Comparison of ENCODE assay signal across 31 cellular contexts in the genomic region with DNA sequence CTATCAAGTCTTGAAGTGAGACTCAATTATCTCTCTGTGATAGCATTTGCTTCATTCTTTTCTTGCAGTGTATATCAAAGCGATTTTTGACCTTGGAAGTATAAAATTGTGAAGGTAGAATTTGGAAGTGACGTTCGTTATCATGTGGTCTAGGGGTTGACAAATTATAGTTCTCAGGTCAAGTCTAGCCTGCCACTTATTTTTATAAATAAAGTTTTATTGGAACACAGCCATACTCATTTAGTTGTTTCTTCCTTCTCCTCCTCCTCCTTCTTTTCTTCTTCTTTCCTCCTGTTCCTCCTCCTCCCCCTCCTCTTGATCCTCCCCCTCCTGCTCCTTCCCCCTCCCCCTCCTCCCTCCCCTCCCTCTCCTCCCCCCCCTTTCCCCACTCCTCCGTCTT. TPM values are rescaled to one million over a fixed set of nuclear protein-coding genes. Genes with fewer than 3 reads are reported as not detected.
"Had no signal": no experiment of that assay in that cellular context is flagged by ENCODE, and none has a peak within 500 bp of the region (broad histone marks: within the 10 kb centered on the region; RNA-seq: fewer than 3 reads in every experiment).

No MANE protein-coding gene starts in this region.

- H3K27ac Mint-ChIP-seq: naive thymus-derived CD4-positive, alpha-beta T cell; natural killer cell; nephron; stimulated activated memory B cell treated with anti-CD40 and anti-IgM and Interleukin-4, amounts not matched to agents 10 μg/mL and 1 μg/mL and 100 μg/mL, for 72 hours had no signal

- H3K4me1 Mint-ChIP-seq: stimulated activated naive CD8-positive, alpha-beta T cell treated with anti-CD3 and anti-CD28 coated beads, Interleukin-15, amount 100 ng/mL, for 72 hours had no signal

- H3K27me3 ChIP-seq: neutrophil, pancreas, spleen, suprapubic skin, testis, tibial artery, transverse colon, upper lobe of right lung, uterus had no signal

- H3K4me1 ChIP-seq: testis, transverse colon, upper lobe of right lung had no signal

- DNase-seq: naive thymus-derived CD4-positive, alpha-beta T cell; natural killer cell; nucleus accumbens; pancreas; psoas muscle; right cardiac atrium; spleen; stimulated activated CD4-positive, alpha-beta T cell treated with anti-CD3 and anti-CD28 coated beads, Interleukin-12 subunit alpha, Interleukin-12 subunit beta, amount 100 ng/mL, for 4 hours; stimulated activated CD4-positive, alpha-beta T cell treated with anti-CD3 and anti-CD28 coated beads, Interleukin-1b, Interleukin-23, amount 100 ng/mL, for 48 hours; stimulated activated CD4-positive, alpha-beta T cell treated with anti-CD3 and anti-CD28 coated beads, Interleukin-4, amount 100 ng/mL, for 1 hour; stimulated activated CD4-positive, alpha-beta T cell treated with anti-CD3 and anti-CD28 coated beads, Interleukin-4, amount 100 ng/mL, for 4 hours; stimulated activated CD8-positive, alpha-beta memory T cell treated with anti-CD3 and anti-CD28 coated beads, Interleukin-4, amount 100 ng/mL, for 48 hours; stimulated activated naive CD4-positive, alpha-beta T cell; stimulated activated naive CD8-positive, alpha-beta T cell treated with anti-CD3 and anti-CD28 coated beads, Interleukin-15, amount 100 ng/mL, for 72 hours; stimulated activated naive CD8-positive, alpha-beta T cell treated with anti-CD3 and anti-CD28 coated beads, Interleukin-15, Interleukin-2, amounts not matched to agents 100 U/mL and 50 U/mL, for 24 hours; substantia nigra; testis; tibial artery; transverse colon; upper lobe of right lung; uterus had no signal

- H3K27ac ChIP-seq: neutrophil, pancreas, psoas muscle, skin epidermis, spleen, suprapubic skin, testis, tibial artery, transverse colon, upper lobe of right lung, uterus had no signal

- ATAC-seq: naive thymus-derived CD4-positive, alpha-beta T cell; natural killer cell; pancreas; psoas muscle; right cardiac atrium; sciatic nerve; stimulated activated memory B cell treated with anti-CD40 and anti-IgM and Interleukin-4, amounts not matched to agents 10 μg/mL and 1 μg/mL and 100 μg/mL, for 72 hours; stimulated activated naive CD8-positive, alpha-beta T cell treated with anti-CD3 and anti-CD28 coated beads, Interleukin-15, amount 100 ng/mL, for 72 hours; stimulated activated naive CD8-positive, alpha-beta T cell treated with anti-CD3 and anti-CD28 coated beads, Interleukin-15, Interleukin-2, amounts not matched to agents 100 U/mL and 50 U/mL, for 24 hours; upper lobe of right lung had no signal

- H3K4me2 ChIP-seq: smooth muscle cell had no signal

- H3K9me3 ChIP-seq: neutrophil, pancreas, psoas muscle, spleen, suprapubic skin, testis, tibial artery, transverse colon, upper lobe of right lung, uterus had no signal

- H3K36me3 Mint-ChIP-seq: naive thymus-derived CD4-positive, alpha-beta T cell; natural killer cell had no signal

- H3K9me3 Mint-ChIP-seq: naive thymus-derived CD4-positive, alpha-beta T cell; natural killer cell; nephron; neural crest cell; stimulated activated naive CD8-positive, alpha-beta T cell treated with anti-CD3 and anti-CD28 coated beads, Interleukin-15, amount 100 ng/mL, for 72 hours had no signal

- H3K27me3 Mint-ChIP-seq: stimulated activated memory B cell treated with anti-CD40 and anti-IgM and Interleukin-4, amounts not matched to agents 10 μg/mL and 1 μg/mL and 100 μg/mL, for 72 hours; type B pancreatic cell had no signal

- H3K36me3 ChIP-seq: neutrophil, pancreas, tibial artery, transverse colon, upper lobe of right lung, uterus had no signal

- H3K4me3 Mint-ChIP-seq: naive thymus-derived CD4-positive, alpha-beta T cell; natural killer cell; nephron; neural crest cell; stimulated activated memory B cell treated with anti-CD40 and anti-IgM and Interleukin-4, amounts not matched to agents 10 μg/mL and 1 μg/mL and 100 μg/mL, for 72 hours; stimulated activated naive CD8-positive, alpha-beta T cell treated with anti-CD3 and anti-CD28 coated beads, Interleukin-15, amount 100 ng/mL, for 72 hours had no signal

- H3K4me3 ChIP-seq: pancreas, psoas muscle, skin epidermis, smooth muscle cell, spleen, suprapubic skin, testis, tibial artery, transverse colon, upper lobe of right lung, uterus had no signal

- FAIRE-seq: pancreas had no signal

RNA-seq across cellular contexts. Expression of gene LRRTM2, which starts 38.0 kb away (rescaled TPM):
- total RNA-seq: osteocyte had no signal
- polyA plus RNA-seq: naive thymus-derived CD4-positive, alpha-beta T cell had no signal
